Comparison of ENCODE assay signal across 1 cellular context in genomic region chrX:149495573-149496071, GRCh38.
A peak's percentile ranks its signal among the peaks of the same experiment; 100 is the strongest.
TF ChIP-seq lines count a peak whose summit lies in the region.

No MANE protein-coding gene starts in this region.

TF ChIP-seq in endothelial cell of umbilical vein, 7 proteins besides CTCF, POLR2A, EP300 and RAD21:
- peak; percentile 54 for TF ChIP-seq FOS (IDR thresholded peaks at IDR 0.05; ENCODE audit: borderline replicate concordance, insufficient read depth, low read length)
- no peak for TF ChIP-seq GATA2 (IDR thresholded peaks at IDR 0.05; ENCODE audit: insufficient read depth, insufficient read length, low read depth, low read length)
- TF ChIP-seq MYC (IDR thresholded peaks at IDR 0.05; ENCODE audit: low read depth, low read length), result no peak
- TF ChIP-seq EZH2 (IDR thresholded peaks at IDR 0.05; ENCODE audit: borderline replicate concordance, low read depth, low read length, severe bottlenecking), result no peak
- peak; percentile 12 for TF ChIP-seq JUN (IDR thresholded peaks at IDR 0.05; ENCODE audit: borderline replicate concordance, insufficient read depth, insufficient read length, low read depth)
